Comparison of ENCODE assay signal across 8 cellular contexts in the genomic region with DNA sequence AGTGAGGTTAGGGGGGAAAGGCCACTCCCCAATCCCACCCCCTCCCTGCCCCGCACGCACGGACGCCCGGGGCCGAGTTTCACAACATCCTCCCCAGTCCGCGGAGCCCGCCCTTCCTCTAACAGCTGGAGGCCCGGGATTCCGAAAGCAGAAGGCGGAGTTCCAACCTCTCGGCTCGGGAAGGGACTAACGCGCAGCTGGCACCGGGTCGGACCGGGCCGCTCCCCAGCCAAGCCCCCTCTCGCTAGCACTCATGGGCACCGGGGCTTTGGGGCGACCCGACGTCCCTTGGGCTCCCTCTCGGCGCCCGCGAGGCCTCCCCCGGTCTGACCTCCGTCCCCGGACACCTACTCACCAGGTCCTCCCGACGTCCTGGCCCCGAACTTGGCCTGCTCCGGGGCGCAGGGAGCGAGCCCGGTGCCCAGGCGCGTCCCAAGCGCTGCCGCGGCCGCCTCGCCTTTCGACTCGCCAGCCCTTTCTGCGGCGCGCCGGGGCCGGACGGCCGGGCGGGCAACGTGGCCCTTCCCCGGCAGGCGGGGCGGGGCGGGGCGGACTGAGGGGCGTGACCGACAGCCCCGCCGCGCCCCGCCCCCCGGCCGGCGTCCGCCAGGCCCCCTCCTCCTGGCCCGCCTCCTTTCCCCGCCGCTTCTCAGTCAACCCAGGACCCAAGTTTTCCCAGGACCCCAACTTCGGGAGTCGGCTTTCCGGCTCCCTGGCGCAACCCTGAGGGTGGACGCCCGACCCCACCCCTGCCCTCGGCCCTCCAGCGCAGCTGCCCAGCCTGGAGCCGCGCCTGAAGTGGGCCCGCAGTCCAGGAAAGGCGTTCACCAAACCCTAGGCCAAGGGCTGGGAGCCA. TPM values are rescaled to one million over a fixed set of nuclear protein-coding genes. Genes with fewer than 3 reads are reported as not detected.
A peak's percentile ranks its signal among the peaks of the same experiment; 100 is the strongest.
DNase-seq lines count a peak whose midpoint lies in the region; ATAC-seq, FAIRE-seq and TF ChIP-seq lines count a peak whose summit lies in the region.

A gene (minus strand): TSS at position 482 of the 856 bp plus-strand sequence. CDS start 9,835 bp downstream, outside the sequence.

- H3K4me3 Mint-ChIP-seq in astrocyte (ENCODE audit: unreplicated experiment): peak within 1 kb of the TSS; percentile 92

- H3K27ac ChIP-seq in Karpas-422 (ENCODE audit: low read length) (peak within 1 kb of the TSS; percentile 21; the same call in 1 of the 2 replicates), astrocyte (ENCODE audit: low read depth, low read length) (peak within 1 kb of the TSS; percentile 96)

- TF ChIP-seq CTCF in astrocyte (IDR thresholded peaks at IDR 0.05; ENCODE audit: insufficient read depth, low read depth, low read length) (no peak), retinal pigment epithelial cell (conservative IDR thresholded peaks at IDR 0.05; ENCODE audit: low read depth, low read length) (no peak)

- H3K4me3 ChIP-seq in Karpas-422 (ENCODE audit: low read length) (peak within 1 kb of the TSS; percentile 87), astrocyte (ENCODE audit: insufficient read depth, low read depth, low read length) (peak within 1 kb of the TSS; percentile 84), retinal pigment epithelial cell (ENCODE audit: low read length) (peak within 1 kb of the TSS; percentile 85)

- peaks cover 44% of the 10 kb centered on the region for H3K4me1 Mint-ChIP-seq in astrocyte (ENCODE audit: low read depth, unreplicated experiment)

- H3K9me3 Mint-ChIP-seq in astrocyte (ENCODE audit: unreplicated experiment): no peaks in the 10 kb centered on the region

- H3K4me2 ChIP-seq in Karpas-422 (ENCODE audit: low read depth, low read length, poor library complexity, severe bottlenecking) (peak within 1 kb of the TSS; percentile 92), astrocyte (ENCODE audit: low read length) (peak within 1 kb of the TSS; percentile 85)

- H4K20me1 ChIP-seq in Karpas-422 (ENCODE audit: insufficient read depth, low read depth, low read length) (peaks cover 9% of the 10 kb centered on the region; the same call in 1 of the 2 replicates), astrocyte (ENCODE audit: insufficient read depth, low read length) (peaks cover 58% of the 10 kb centered on the region)

- H3K79me2 ChIP-seq in Karpas-422 (ENCODE audit: low read length) (peaks cover 48% of the 10 kb centered on the region), astrocyte (ENCODE audit: insufficient read depth, low read length) (peaks cover 81% of the 10 kb centered on the region)

- no peaks in the 10 kb centered on the region for H3K9me2 ChIP-seq in Karpas-422 (replicated peaks; ENCODE audit: insufficient read depth, low read length)

- intact Hi-C loops in T-helper 2 cell treated with Interferon-gamma antibody and Interleukin-4, amounts not matched to agents 100 ng/mL and 5 ng/mL, for 36 hours (cut with micrococcal nuclease): loop anchor here (1.0 to 10.0 kb wide), 11 partner anchors 8 to 1178 kb away; a partner anchor contains a TSS

- H3K27ac Mint-ChIP-seq in astrocyte (ENCODE audit: unreplicated experiment): peak within 1 kb of the TSS; percentile 75

- peak; percentile 40 for ATAC-seq in GM21723 (IDR thresholded peaks at IDR 0.05; ENCODE audit: unreplicated experiment)
- ATAC-seq in GM18858 (IDR thresholded peaks at IDR 0.05; ENCODE audit: unreplicated experiment): no peak

- H3K9me3 ChIP-seq in Karpas-422 (ENCODE audit: low read length): no peaks in the 10 kb centered on the region
- H3K9me3 ChIP-seq in astrocyte (ENCODE audit: insufficient read depth, low read depth, low read length): no peaks in the 10 kb centered on the region

- H3K36me3 ChIP-seq in Karpas-422 (ENCODE audit: insufficient read depth, low read length) (no peaks in the 10 kb centered on the region), astrocyte (ENCODE audit: insufficient read depth, low read length) (no peaks in the 10 kb centered on the region)

- peak; percentile 88 for DNase-seq in Daoy (ENCODE audit: low read depth)
- peak; percentile 88 for DNase-seq in Karpas-422
- peak; percentile 59 for DNase-seq in astrocyte (ENCODE audit: low read depth)
- peak; percentile 87 for DNase-seq in hepatic stellate cell (ENCODE audit: low spot score)
- DNase-seq in retinal pigment epithelial cell (ENCODE audit: low read depth): no peak

- H3K36me3 Mint-ChIP-seq in astrocyte (ENCODE audit: low read depth, unreplicated experiment): peaks cover 9% of the 10 kb centered on the region

- H3K9ac ChIP-seq in Karpas-422 (ENCODE audit: low read length) (peak within 1 kb of the TSS; percentile 85), astrocyte (ENCODE audit: low read length) (peak within 1 kb of the TSS; percentile 97)

- H3K4me1 ChIP-seq in Karpas-422 (ENCODE audit: low read length) (peaks cover 56% of the 10 kb centered on the region), astrocyte (ENCODE audit: insufficient read depth, low read length) (peaks cover 41% of the 10 kb centered on the region)

- no peaks in the 10 kb centered on the region for H3K27me3 ChIP-seq in Karpas-422 (ENCODE audit: low read length)
- no peaks in the 10 kb centered on the region for H3K27me3 ChIP-seq in astrocyte (ENCODE audit: insufficient read depth, low read length)

- FAIRE-seq in astrocyte (lab: Jason Lieb, UNC): no peak

- H2AFZ ChIP-seq in Karpas-422 (ENCODE audit: low read length): peak within 1 kb of the TSS; percentile 81
- peak within 1 kb of the TSS; percentile 68 for H2AFZ ChIP-seq in astrocyte (ENCODE audit: low read depth, low read length)

- H3K27me3 Mint-ChIP-seq in astrocyte (ENCODE audit: low read depth, unreplicated experiment): no peaks in the 10 kb centered on the region

RNA-seq across cellular contexts. Expression of the gene that starts here (rescaled TPM):
- total RNA-seq in Daoy (2014; rRNA removed; shearing (Covaris generic)): 58.7 and 62.9 TPM in 2 replicates
- 28.6 and 42.8 TPM in 2 replicates for total RNA-seq in Karpas-422 (2014; rRNA removed; shearing (Covaris generic); ENCODE audit: low replicate concordance)
- 124 and 126 TPM in 2 replicates for total RNA-seq in T-helper 2 cell treated with Interferon-gamma antibody and Interleukin-4, amounts not matched to agents 100 ng/mL and 5 ng/mL, for 36 hours
- 116 and 120 TPM in 2 replicates for total RNA-seq in astrocyte
